Comparison of ENCODE assay signal across 8 cellular contexts in the genomic region with DNA sequence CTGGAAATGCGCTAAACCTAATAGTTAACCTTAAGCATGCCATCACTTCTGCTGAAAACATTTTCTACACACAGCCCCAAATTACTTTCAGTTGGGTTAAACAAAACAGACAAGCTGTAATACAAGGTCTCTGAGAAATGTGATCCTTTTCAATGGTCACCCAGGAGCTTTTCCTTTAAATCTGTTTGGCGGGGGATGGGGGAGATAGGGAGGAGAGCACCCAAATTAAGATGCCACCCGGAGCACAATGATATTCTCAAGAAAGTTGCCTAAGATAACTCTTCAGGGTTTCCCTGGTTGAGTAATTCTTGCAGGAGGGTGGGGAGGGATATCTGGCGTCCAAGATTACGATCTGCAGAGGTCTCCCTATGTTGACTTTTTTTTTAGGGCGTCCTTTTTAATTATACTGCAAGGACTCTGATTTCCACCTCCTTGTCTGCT. TPM values are rescaled to one million over a fixed set of nuclear protein-coding genes. Genes with fewer than 3 reads are reported as not detected.
DNase-seq lines count a peak whose midpoint lies in the region; ATAC-seq and TF ChIP-seq lines count a peak whose summit lies in the region.

No MANE protein-coding gene starts in this region.

- H3K4me3 ChIP-seq in MM.1S (ENCODE audit: low read length) (peak overlapping the region; percentile 94), mucosa of descending colon (peak overlapping the region; percentile 54)

- peak overlapping the region; percentile 18; the same call in 1 of the 2 replicates for H3K27ac ChIP-seq in MM.1S (ENCODE audit: low read length)

- H3K4me1 ChIP-seq in MM.1S (ENCODE audit: low read length) = 0 out of 2 replicates have a peak, but pooled peaks cover 8% of the 10 kb centered on the region
- H3K4me1 ChIP-seq in mucosa of descending colon (ENCODE audit: low read depth) = peaks cover 9% of the 10 kb centered on the region

- peaks cover 11% of the 10 kb centered on the region; the same call in 1 of the 2 replicates for H3F3A ChIP-seq in MM.1S (ENCODE audit: insufficient read depth, low read length)

- H3K4me2 ChIP-seq in MM.1S (ENCODE audit: low read depth, low read length) = peak overlapping the region; percentile 84

- H3K9me2 ChIP-seq in MM.1S (replicated peaks; ENCODE audit: insufficient read depth, low read length) = no peaks in the 10 kb centered on the region

- H3K9me3 ChIP-seq in MM.1S (replicated peaks; ENCODE audit: insufficient read depth, low read length) (no peaks in the 10 kb centered on the region), mucosa of descending colon (no peaks in the 10 kb centered on the region)

- H3K79me2 ChIP-seq in MM.1S (ENCODE audit: low read length) = peaks cover 40% of the 10 kb centered on the region

- DNase-seq in EL (peak; percentile 0), MM.1S (peak; percentile 22), cerebellum (ENCODE audit: low spot score) (peak; percentile 21), mucosa of descending colon (peak in 1 of 3 donors; percentile 21), iPS-NIHi11 (ENCODE audit: low spot score) (no peak), NCI-H510A treated with DMSO at 0.1 percent for 48 hours (lab: John Stamatoyannopoulos, UW) (no peak), NCI-H1694 (lab: John Stamatoyannopoulos, UW) (no peak)

- intact Hi-C loops in mucosa of descending colon (cut with DNase I, micrococcal nuclease) = loop anchor here (5.0 to 10.0 kb wide), 5 partner anchors 75 to 312 kb away; no protein-coding TSS in a partner anchor

- ATAC-seq in mucosa of descending colon (no peak), GM18867 (IDR thresholded peaks at IDR 0.05; ENCODE audit: unreplicated experiment) (no peak)

- H2AFZ ChIP-seq in MM.1S (ENCODE audit: low read length) = peak overlapping the region; percentile 48

- H3K27me3 ChIP-seq in MM.1S (replicated peaks; ENCODE audit: insufficient read depth, low read length) = no peaks in the 10 kb centered on the region

- H3K9ac ChIP-seq in MM.1S (ENCODE audit: low read length) = peak overlapping the region; percentile 66; the same call in 1 of the 2 replicates

- H4K20me1 ChIP-seq in MM.1S (ENCODE audit: insufficient read depth, low read length) = no peaks in the 10 kb centered on the region

- TF ChIP-seq CTCF in MM.1S (IDR thresholded peaks at IDR 0.05; ENCODE audit: low read length) = no peak
- no peak for TF ChIP-seq CTCF in mucosa of descending colon (IDR thresholded peaks at IDR 0.05)

- H3K36me3 ChIP-seq in MM.1S (replicated peaks; ENCODE audit: insufficient read depth, low read length) = no peaks in the 10 kb centered on the region
- H3K36me3 ChIP-seq in mucosa of descending colon (ENCODE audit: low read depth) = no peaks in the 10 kb centered on the region

RNA-seq across cellular contexts. Expression of a gene that starts 1.0 kb away (rescaled TPM):
- total RNA-seq in cerebellum (12.9 TPM), mucosa of descending colon (10 to 100 TPM; 14.5 to 29.0 (median 19.6) TPM)

Comparison
In these comparisons a context has a peak if more than half of its experiments do, and no peak if none do; other contexts are left out.
1. DNase-seq: peak in EL (single experiment), MM.1S (single experiment) and cerebellum (single experiment); none in iPS-NIHi11 (single experiment), NCI-H510A treated with DMSO at 0.1 percent for 48 hours (single experiment) and NCI-H1694 (single experiment).